Comparison of ENCODE assay signal across 26 cellular contexts in the genomic region with DNA sequence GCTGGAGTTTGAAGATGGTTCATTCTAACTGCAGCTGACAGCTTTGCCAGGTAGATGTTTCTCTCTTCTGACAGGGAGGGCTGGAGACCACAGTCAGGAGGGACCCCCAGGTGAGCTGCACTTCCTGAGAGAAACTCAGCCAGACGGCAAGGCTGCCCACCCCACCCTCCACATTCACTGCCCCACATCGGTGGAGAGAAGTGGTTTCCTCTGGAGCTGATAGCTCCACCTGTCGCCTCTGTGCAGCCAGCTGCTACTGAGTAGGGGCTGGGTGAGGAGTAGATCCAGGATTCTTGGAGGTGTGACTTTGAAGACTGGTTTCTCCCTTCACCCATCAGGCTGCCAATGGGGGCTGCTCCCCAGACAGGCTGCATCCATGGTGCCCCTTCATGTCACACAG.
"Had no signal": no experiment of that assay in that cellular context is flagged by ENCODE, and none has a peak within 500 bp of the region (broad histone marks: within the 10 kb centered on the region; RNA-seq: fewer than 3 reads in every experiment).

No MANE protein-coding gene starts in this region.

- H3K4me2 ChIP-seq: KMS-11 had no signal

- H3K4me1 Mint-ChIP-seq: activated B cell treated with CpG ODN at 0.5 μM for 24 hours; activated CD4-positive, alpha-beta memory T cell treated with anti-CD3 and anti-CD28 coated beads, Interleukin-2, amount 10 ng/mL, durations not matched to agents 7 days and 5 days; activated T-helper 17 cell treated with anti-CD3 and anti-CD28 coated beads, Interleukin-2, amount 50 U/mL, for 72 hours; central memory CD8-positive, alpha-beta T cell; T-cell had no signal

- H3K9me3 Mint-ChIP-seq: activated B cell treated with CpG ODN at 0.5 μM for 24 hours; activated naive CD4-positive, alpha-beta T cell treated with anti-CD3 and anti-CD28 coated beads for 36 hours; activated T-helper 17 cell treated with anti-CD3 and anti-CD28 coated beads, Interleukin-2, amount 50 U/mL, for 72 hours; central memory CD8-positive, alpha-beta T cell; T-cell had no signal

- FAIRE-seq: astrocyte, TTC549 had no signal

- H3K27ac Mint-ChIP-seq: activated B cell treated with CpG ODN at 0.5 μM for 24 hours; activated CD4-positive, alpha-beta memory T cell treated with anti-CD3 and anti-CD28 coated beads, Interleukin-2, amount 10 ng/mL, durations not matched to agents 7 days and 5 days; activated naive CD4-positive, alpha-beta T cell treated with anti-CD3 and anti-CD28 coated beads for 36 hours; activated naive CD8-positive, alpha-beta T cell; activated T-helper 17 cell treated with anti-CD3 and anti-CD28 coated beads, Interleukin-2, amount 50 U/mL, for 72 hours; brain; IgD-negative memory B cell; T-cell had no signal

- ATAC-seq: activated T-helper 17 cell treated with anti-CD3 and anti-CD28 coated beads, Interleukin-2, amount 50 U/mL, for 72 hours; T-cell had no signal

- DNase-seq: activated B cell treated with CpG ODN at 0.5 μM for 24 hours; activated CD4-positive, alpha-beta memory T cell treated with anti-CD3 and anti-CD28 coated beads, Interleukin-2, amount 10 ng/mL, durations not matched to agents 7 days and 5 days; activated CD4-positive, alpha-beta T cell treated with anti-CD3 and anti-CD28 coated beads for 1 hour; activated CD4-positive, alpha-beta T cell treated with anti-CD3 and anti-CD28 coated beads, Interleukin-2, amount 50 U/mL, for 1 hour; activated gamma-delta T cell; activated naive CD4-positive, alpha-beta T cell treated with anti-CD3 and anti-CD28 coated beads for 36 hours; activated T-cell treated with anti-CD3 and anti-CD28 coated beads for 4 hours; activated T-cell treated with anti-CD3 and anti-CD28 coated beads, Interleukin-2, amount 50 U/mL, for 48 hours; amygdala; NCI-H1092; NCI-H1417; NCI-H1694 treated with DMSO at 0.1 percent for 48 hours; NCI-H2081; NCI-H2227 treated with DMSO at 0.1 percent for 48 hours; T-cell; T-helper 2 cell; T1000 had no signal

- H3K9ac ChIP-seq: KMS-11 had no signal

- H3K36me3 Mint-ChIP-seq: activated naive CD8-positive, alpha-beta T cell; brain; T-cell had no signal

- H3K27ac ChIP-seq: KMS-11, SK-N-MC had no signal

- H3K4me3 ChIP-seq: SK-N-MC had no signal

- H3K4me3 Mint-ChIP-seq: activated B cell treated with CpG ODN at 0.5 μM for 24 hours; activated CD4-positive, alpha-beta memory T cell treated with anti-CD3 and anti-CD28 coated beads, Interleukin-2, amount 10 ng/mL, durations not matched to agents 7 days and 5 days; activated naive CD4-positive, alpha-beta T cell treated with anti-CD3 and anti-CD28 coated beads for 36 hours; activated naive CD8-positive, alpha-beta T cell; activated T-helper 17 cell treated with anti-CD3 and anti-CD28 coated beads, Interleukin-2, amount 50 U/mL, for 72 hours; brain; central memory CD8-positive, alpha-beta T cell; IgD-negative memory B cell; T-cell had no signal
